In the genomic region with DNA sequence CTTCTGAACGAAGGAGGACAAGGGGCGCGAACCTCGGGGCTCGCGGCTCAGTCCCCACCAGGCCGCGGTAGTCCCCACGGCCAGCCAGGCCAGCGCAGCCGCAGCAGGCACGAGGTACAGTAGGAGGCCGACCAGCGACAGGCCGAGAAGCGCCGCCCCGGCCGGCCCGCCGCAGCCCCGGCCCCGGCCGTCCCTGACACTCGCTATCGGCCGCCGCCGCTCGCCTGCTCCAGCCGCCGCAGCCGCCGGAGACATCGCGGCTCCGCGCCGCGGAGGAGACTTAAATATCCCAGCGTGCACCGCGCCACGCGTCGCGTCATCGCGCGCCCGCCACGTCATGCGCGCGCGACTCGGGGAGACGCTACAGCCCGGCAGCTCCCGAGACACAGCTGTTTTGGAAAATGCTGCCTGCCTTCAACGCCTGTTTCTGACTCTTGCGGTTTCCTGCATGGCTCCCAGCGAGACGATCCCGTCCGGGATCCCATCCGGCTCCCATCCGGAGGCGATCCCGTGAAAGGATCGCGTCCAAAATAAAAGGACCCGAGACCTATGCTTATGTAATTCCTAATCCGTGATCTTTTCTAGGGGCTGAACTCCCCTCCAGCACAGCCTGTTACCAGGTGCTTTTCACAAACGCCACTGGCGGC, we compare ENCODE assay signal across 8 cellular contexts. TPM values are rescaled to one million over a fixed set of nuclear protein-coding genes. Genes with fewer than 3 reads are reported as not detected.
DNase-seq lines count a peak whose midpoint lies in the region; ATAC-seq and TF ChIP-seq lines count a peak whose summit lies in the region.
"Not testable (repeated sequence)": the region's sequence is repeated elsewhere in the genome, so short reads cannot be mapped to it uniquely, and the experiment has no call there.

No MANE protein-coding gene starts in this region.

- peak overlapping the region; percentile 55 for H3K4me3 ChIP-seq in CD8-positive, alpha-beta T cell (ENCODE audit: low read depth, low read length)
- peak overlapping the region; percentile 69 for H3K4me3 ChIP-seq in skeletal muscle satellite cell (ENCODE audit: low read length)

- H3K9me3 ChIP-seq in CD8-positive, alpha-beta T cell (ENCODE audit: low read length); skeletal muscle satellite cell (replicated peaks; ENCODE audit: low read length): not testable (repeated sequence)

- peak; percentile 96 for ATAC-seq in CD8-positive, alpha-beta T cell
- ATAC-seq in GM19438 (IDR thresholded peaks at IDR 0.05; ENCODE audit: low read depth, unreplicated experiment) (peak; percentile 87), HG03095 (IDR thresholded peaks at IDR 0.05; ENCODE audit: unreplicated experiment) (peak; percentile 82), left colon (peak; percentile 97)

- H3K27me3 Mint-ChIP-seq in CD8-positive, alpha-beta T cell (ENCODE audit: low read depth) = not testable (repeated sequence)

- H3K36me3 Mint-ChIP-seq in CD8-positive, alpha-beta T cell = peaks cover 25% of the 10 kb centered on the region

- H3K27ac ChIP-seq in CD8-positive, alpha-beta T cell (ENCODE audit: low read depth, low read length) = peak overlapping the region; percentile 72

- peaks cover 20% of the 10 kb centered on the region for H3K36me3 ChIP-seq in CD8-positive, alpha-beta T cell (ENCODE audit: insufficient read depth, low read length)
- peaks cover 27% of the 10 kb centered on the region for H3K36me3 ChIP-seq in skeletal muscle satellite cell (ENCODE audit: insufficient read depth, low read length)

- peak overlapping the region; percentile 98 for H3K27ac Mint-ChIP-seq in CD8-positive, alpha-beta T cell

- peaks cover 20% of the 10 kb centered on the region for H3K4me1 Mint-ChIP-seq in CD8-positive, alpha-beta T cell (ENCODE audit: low read depth)

- intact Hi-C loops in CD8-positive, alpha-beta T cell (cut with DNase I, micrococcal nuclease); left colon (cut with DNase I, micrococcal nuclease): not testable (repeated sequence)

- TF ChIP-seq CTCF in CD8-positive, alpha-beta T cell (IDR thresholded peaks at IDR 0.05) = not testable (repeated sequence)

- peak overlapping the region; percentile 65 for H3K4me2 ChIP-seq in skeletal muscle satellite cell (ENCODE audit: low read length)

- peak overlapping the region; percentile 94 for H3K4me3 Mint-ChIP-seq in CD8-positive, alpha-beta T cell

- H3K27me3 ChIP-seq in CD8-positive, alpha-beta T cell (ENCODE audit: insufficient read depth, low read length); skeletal muscle satellite cell (ENCODE audit: control insufficient read depth, insufficient read depth, low read length): not testable (repeated sequence)

- peak in 6 of 7 experiments; percentile 8 to 65 (median 23) for DNase-seq in CD8-positive, alpha-beta T cell
- DNase-seq in NCI-H748 (lab: John Stamatoyannopoulos, UW; ENCODE audit: unreplicated experiment) = peak; percentile 14
- DNase-seq in activated CD8-positive, alpha-beta memory T cell treated with anti-CD3 and anti-CD28 coated beads, Interleukin-2, amount 50 U/mL, for 48 hours = peak; percentile 65
- peak; percentile 2 for DNase-seq in effector CD8-positive, alpha-beta T cell (lab: John Stamatoyannopoulos, UW)
- DNase-seq in left colon = not testable (repeated sequence)

- POLR2A ChIA-PET in CD8-positive, alpha-beta T cell (lab: Charles Lee) = not testable (repeated sequence)

- not testable (repeated sequence) for H3K4me1 ChIP-seq in CD8-positive, alpha-beta T cell (ENCODE audit: insufficient read depth, low read length); skeletal muscle satellite cell (ENCODE audit: control insufficient read depth, insufficient read depth, low read length)

- H3K9me3 Mint-ChIP-seq in CD8-positive, alpha-beta T cell = not testable (repeated sequence)

- CTCF ChIA-PET in CD8-positive, alpha-beta T cell (lab: Charles Lee) = not testable (repeated sequence)

- H3K9ac ChIP-seq in skeletal muscle satellite cell (ENCODE audit: low read depth, low read length) = peak overlapping the region; percentile 79

RNA-seq across cellular contexts. Expression of a gene that starts 43.5 kb away (rescaled TPM):
- 10 to 100 TPM; 88.5 to 99.2 TPM for total RNA-seq in CD8-positive, alpha-beta T cell
- 10 to 100 TPM; 25.7 to 35.9 TPM for total RNA-seq in left colon
- total RNA-seq in skeletal muscle satellite cell (2012; rRNA removed) = 10.7 and 11.9 TPM in 2 replicates

RNA-seq across cellular contexts. Expression of a gene that starts 47.2 kb away (rescaled TPM):
- total RNA-seq in CD8-positive, alpha-beta T cell = 10 to 100 TPM; 16.6 to 21.8 TPM
- 1 to 10 TPM; 4.2 to 6.4 TPM for total RNA-seq in left colon
- 0.25 and 0.44 TPM in 2 replicates for total RNA-seq in skeletal muscle satellite cell (2012; rRNA removed)

RNA-seq across cellular contexts. Expression of a gene that starts 49.5 kb away (rescaled TPM):
- under 1 TPM in 1 of 2 experiments, not detected in 1; 0.25 TPM for total RNA-seq in CD8-positive, alpha-beta T cell
- total RNA-seq in left colon = not detected
- total RNA-seq in skeletal muscle satellite cell (2012; rRNA removed) = not detected in 2 replicates
